Comparison of ENCODE assay signal across 1 cellular context in the genomic region with DNA sequence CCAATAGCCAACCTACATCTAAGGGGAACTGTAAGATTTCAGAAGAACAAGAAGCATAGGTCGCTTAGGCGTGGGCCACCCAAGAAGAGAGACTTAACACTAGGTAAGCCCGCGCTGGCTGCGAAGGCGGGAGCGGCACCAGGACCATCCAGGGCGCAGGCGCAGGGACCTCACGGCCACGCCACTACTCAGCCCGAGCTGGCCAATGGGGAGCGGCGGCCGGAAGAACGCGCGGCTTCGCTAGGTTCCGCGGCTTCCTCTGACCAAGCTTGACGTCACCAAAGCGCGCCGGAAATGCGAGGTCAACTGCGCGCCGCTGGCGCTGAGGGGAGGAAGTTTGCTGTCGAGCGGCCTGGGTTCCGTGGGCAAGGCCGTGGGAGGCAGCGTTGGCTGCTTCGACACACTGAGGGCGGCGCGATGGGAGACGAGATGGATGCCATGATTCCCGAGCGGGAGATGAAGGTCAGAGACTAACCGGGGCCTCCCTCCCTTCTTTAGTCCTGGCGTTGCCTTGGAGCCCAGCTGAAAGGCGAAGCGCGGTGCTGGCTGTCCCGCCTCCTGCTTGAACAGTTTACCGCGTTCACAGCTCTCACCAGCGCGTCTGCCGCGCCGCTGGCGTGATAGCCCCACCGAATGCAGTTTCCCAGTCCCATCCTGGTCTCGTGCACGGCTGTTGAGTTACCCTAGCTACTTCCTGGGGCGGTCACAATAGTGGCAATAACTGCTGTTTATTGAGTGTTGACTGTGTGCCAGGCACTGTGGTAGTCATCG.
TF ChIP-seq lines count a peak whose summit lies in the region.

A gene (plus strand): TSS at position 299 of the 771 bp plus-strand sequence. CDS start 119 bp downstream, at position 418.

TF ChIP-seq in WTC11, 78 proteins besides CTCF, POLR2A, EP300 and RAD21 (continued from another document and continues in another):
- TF ChIP-seq, protein P1, sequence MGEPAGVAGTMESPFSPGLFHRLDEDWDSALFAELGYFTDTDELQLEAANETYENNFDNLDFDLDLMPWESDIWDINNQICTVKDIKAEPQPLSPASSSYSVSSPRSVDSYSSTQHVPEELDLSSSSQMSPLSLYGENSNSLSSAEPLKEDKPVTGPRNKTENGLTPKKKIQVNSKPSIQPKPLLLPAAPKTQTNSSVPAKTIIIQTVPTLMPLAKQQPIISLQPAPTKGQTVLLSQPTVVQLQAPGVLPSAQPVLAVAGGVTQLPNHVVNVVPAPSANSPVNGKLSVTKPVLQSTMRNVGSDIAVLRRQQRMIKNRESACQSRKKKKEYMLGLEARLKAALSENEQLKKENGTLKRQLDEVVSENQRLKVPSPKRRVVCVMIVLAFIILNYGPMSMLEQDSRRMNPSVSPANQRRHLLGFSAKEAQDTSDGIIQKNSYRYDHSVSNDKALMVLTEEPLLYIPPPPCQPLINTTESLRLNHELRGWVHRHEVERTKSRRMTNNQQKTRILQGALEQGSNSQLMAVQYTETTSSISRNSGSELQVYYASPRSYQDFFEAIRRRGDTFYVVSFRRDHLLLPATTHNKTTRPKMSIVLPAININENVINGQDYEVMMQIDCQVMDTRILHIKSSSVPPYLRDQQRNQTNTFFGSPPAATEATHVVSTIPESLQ (CRISPR knock-in tag; IDR thresholded peaks at IDR 0.05), result no peak
- TF ChIP-seq ELF4 (CRISPR knock-in tag; IDR thresholded peaks at IDR 0.05; ENCODE audit: low read depth), result no peak
- TF ChIP-seq SMAD4 (CRISPR knock-in tag; IDR thresholded peaks at IDR 0.05), result no peak
- TF ChIP-seq NR2C2 (CRISPR knock-in tag; IDR thresholded peaks at IDR 0.05), result no peak
- TF ChIP-seq PRRX2 (CRISPR knock-in tag; IDR thresholded peaks at IDR 0.05), result no peak
- TF ChIP-seq, protein P2, sequence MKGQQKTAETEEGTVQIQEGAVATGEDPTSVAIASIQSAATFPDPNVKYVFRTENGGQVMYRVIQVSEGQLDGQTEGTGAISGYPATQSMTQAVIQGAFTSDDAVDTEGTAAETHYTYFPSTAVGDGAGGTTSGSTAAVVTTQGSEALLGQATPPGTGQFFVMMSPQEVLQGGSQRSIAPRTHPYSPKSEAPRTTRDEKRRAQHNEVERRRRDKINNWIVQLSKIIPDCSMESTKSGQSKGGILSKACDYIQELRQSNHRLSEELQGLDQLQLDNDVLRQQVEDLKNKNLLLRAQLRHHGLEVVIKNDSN (CRISPR knock-in tag; IDR thresholded peaks at IDR 0.05), result peak; percentile 62
- TF ChIP-seq ZNF219 (CRISPR knock-in tag; IDR thresholded peaks at IDR 0.05; ENCODE audit: borderline replicate concordance), result no peak
- TF ChIP-seq ATF1 (CRISPR knock-in tag; IDR thresholded peaks at IDR 0.05), result peak; percentile 94; the same call in 1 of the 2 replicates
- TF ChIP-seq, protein P3, sequence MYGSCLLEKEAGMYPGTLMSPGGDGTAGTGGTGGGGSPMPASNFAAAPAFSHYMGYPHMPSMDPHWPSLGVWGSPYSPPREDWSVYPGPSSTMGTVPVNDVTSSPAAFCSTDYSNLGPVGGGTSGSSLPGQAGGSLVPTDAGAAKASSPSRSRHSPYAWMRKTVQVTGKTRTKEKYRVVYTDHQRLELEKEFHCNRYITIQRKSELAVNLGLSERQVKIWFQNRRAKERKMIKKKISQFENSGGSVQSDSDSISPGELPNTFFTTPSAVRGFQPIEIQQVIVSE (CRISPR knock-in tag; IDR thresholded peaks at IDR 0.05; ENCODE audit: borderline replicate concordance), result no peak
- no peak for TF ChIP-seq KAT7 (CRISPR knock-in tag; IDR thresholded peaks at IDR 0.05; ENCODE audit: borderline replicate concordance)
- peak; percentile 81 for TF ChIP-seq NFYB (CRISPR knock-in tag; conservative IDR thresholded peaks at IDR 0.05; ENCODE audit: low read depth)
- TF ChIP-seq, protein P4, sequence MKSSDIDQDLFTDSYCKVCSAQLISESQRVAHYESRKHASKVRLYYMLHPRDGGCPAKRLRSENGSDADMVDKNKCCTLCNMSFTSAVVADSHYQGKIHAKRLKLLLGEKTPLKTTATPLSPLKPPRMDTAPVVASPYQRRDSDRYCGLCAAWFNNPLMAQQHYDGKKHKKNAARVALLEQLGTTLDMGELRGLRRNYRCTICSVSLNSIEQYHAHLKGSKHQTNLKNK (CRISPR knock-in tag; IDR thresholded peaks at IDR 0.05), result no peak
- TF ChIP-seq FOXP1 (CRISPR knock-in tag; IDR thresholded peaks at IDR 0.05; ENCODE audit: borderline replicate concordance), result peak; percentile 80; the same call in 1 of the 2 replicates
- TF ChIP-seq, protein P5, sequence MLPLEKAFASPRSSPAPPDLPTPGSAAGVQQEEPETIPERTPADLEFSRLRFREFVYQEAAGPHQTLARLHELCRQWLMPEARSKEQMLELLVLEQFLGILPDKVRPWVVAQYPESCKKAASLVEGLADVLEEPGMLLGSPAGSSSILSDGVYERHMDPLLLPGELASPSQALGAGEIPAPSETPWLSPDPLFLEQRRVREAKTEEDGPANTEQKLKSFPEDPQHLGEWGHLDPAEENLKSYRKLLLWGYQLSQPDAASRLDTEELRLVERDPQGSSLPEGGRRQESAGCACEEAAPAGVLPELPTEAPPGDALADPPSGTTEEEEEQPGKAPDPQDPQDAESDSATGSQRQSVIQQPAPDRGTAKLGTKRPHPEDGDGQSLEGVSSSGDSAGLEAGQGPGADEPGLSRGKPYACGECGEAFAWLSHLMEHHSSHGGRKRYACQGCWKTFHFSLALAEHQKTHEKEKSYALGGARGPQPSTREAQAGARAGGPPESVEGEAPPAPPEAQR (CRISPR knock-in tag; IDR thresholded peaks at IDR 0.05), result no peak
- no peak for TF ChIP-seq JAZF1 (CRISPR knock-in tag; IDR thresholded peaks at IDR 0.05)
- peak; percentile 85; the same call in 1 of the 2 replicates for TF ChIP-seq TEAD1 (CRISPR knock-in tag; IDR thresholded peaks at IDR 0.05)
- no peak for TF ChIP-seq MXD4 (CRISPR knock-in tag; IDR thresholded peaks at IDR 0.05; ENCODE audit: borderline replicate concordance)
- no peak for TF ChIP-seq NFATC4 (CRISPR knock-in tag; IDR thresholded peaks at IDR 0.05)
- TF ChIP-seq, protein P6, sequence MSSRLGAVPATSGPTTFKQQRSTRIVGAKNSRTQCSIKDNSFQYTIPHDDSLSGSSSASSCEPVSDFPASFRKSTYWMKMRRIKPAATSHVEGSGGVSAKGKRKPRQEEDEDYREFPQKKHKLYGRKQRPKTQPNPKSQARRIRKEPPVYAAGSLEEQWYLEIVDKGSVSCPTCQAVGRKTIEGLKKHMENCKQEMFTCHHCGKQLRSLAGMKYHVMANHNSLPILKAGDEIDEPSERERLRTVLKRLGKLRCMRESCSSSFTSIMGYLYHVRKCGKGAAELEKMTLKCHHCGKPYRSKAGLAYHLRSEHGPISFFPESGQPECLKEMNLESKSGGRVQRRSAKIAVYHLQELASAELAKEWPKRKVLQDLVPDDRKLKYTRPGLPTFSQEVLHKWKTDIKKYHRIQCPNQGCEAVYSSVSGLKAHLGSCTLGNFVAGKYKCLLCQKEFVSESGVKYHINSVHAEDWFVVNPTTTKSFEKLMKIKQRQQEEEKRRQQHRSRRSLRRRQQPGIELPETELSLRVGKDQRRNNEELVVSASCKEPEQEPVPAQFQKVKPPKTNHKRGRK (CRISPR knock-in tag; IDR thresholded peaks at IDR 0.05; ENCODE audit: borderline replicate concordance), result no peak
- no peak for TF ChIP-seq EMX1 (CRISPR knock-in tag; IDR thresholded peaks at IDR 0.05)
- TF ChIP-seq, protein P7, sequence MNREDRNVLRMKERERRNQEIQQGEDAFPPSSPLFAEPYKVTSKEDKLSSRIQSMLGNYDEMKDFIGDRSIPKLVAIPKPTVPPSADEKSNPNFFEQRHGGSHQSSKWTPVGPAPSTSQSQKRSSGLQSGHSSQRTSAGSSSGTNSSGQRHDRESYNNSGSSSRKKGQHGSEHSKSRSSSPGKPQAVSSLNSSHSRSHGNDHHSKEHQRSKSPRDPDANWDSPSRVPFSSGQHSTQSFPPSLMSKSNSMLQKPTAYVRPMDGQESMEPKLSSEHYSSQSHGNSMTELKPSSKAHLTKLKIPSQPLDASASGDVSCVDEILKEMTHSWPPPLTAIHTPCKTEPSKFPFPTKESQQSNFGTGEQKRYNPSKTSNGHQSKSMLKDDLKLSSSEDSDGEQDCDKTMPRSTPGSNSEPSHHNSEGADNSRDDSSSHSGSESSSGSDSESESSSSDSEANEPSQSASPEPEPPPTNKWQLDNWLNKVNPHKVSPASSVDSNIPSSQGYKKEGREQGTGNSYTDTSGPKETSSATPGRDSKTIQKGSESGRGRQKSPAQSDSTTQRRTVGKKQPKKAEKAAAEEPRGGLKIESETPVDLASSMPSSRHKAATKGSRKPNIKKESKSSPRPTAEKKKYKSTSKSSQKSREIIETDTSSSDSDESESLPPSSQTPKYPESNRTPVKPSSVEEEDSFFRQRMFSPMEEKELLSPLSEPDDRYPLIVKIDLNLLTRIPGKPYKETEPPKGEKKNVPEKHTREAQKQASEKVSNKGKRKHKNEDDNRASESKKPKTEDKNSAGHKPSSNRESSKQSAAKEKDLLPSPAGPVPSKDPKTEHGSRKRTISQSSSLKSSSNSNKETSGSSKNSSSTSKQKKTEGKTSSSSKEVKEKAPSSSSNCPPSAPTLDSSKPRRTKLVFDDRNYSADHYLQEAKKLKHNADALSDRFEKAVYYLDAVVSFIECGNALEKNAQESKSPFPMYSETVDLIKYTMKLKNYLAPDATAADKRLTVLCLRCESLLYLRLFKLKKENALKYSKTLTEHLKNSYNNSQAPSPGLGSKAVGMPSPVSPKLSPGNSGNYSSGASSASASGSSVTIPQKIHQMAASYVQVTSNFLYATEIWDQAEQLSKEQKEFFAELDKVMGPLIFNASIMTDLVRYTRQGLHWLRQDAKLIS (CRISPR knock-in tag; IDR thresholded peaks at IDR 0.05; ENCODE audit: borderline replicate concordance), result no peak
- TF ChIP-seq, protein P8, sequence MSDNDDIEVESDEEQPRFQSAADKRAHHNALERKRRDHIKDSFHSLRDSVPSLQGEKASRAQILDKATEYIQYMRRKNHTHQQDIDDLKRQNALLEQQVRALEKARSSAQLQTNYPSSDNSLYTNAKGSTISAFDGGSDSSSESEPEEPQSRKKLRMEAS (CRISPR knock-in tag; IDR thresholded peaks at IDR 0.05), result peak; percentile 88
- no peak for TF ChIP-seq RORB (CRISPR knock-in tag; IDR thresholded peaks at IDR 0.05)
- TF ChIP-seq, protein P9, sequence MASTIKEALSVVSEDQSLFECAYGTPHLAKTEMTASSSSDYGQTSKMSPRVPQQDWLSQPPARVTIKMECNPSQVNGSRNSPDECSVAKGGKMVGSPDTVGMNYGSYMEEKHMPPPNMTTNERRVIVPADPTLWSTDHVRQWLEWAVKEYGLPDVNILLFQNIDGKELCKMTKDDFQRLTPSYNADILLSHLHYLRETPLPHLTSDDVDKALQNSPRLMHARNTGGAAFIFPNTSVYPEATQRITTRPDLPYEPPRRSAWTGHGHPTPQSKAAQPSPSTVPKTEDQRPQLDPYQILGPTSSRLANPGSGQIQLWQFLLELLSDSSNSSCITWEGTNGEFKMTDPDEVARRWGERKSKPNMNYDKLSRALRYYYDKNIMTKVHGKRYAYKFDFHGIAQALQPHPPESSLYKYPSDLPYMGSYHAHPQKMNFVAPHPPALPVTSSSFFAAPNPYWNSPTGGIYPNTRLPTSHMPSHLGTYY (CRISPR knock-in tag; IDR thresholded peaks at IDR 0.05), result no peak
- TF ChIP-seq TP53 (CRISPR knock-in tag; IDR thresholded peaks at IDR 0.05), result no peak
- no peak for TF ChIP-seq HMGA2 (CRISPR knock-in tag; IDR thresholded peaks at IDR 0.05)
- peak; percentile 92 for TF ChIP-seq SP1 (CRISPR knock-in tag; conservative IDR thresholded peaks at IDR 0.05)
- TF ChIP-seq, protein P10, sequence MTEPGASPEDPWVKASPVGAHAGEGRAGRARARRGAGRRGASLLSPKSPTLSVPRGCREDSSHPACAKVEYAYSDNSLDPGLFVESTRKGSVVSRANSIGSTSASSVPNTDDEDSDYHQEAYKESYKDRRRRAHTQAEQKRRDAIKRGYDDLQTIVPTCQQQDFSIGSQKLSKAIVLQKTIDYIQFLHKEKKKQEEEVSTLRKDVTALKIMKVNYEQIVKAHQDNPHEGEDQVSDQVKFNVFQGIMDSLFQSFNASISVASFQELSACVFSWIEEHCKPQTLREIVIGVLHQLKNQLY (CRISPR knock-in tag; IDR thresholded peaks at IDR 0.05), result no peak
- TF ChIP-seq SOX15 (CRISPR knock-in tag; IDR thresholded peaks at IDR 0.05), result no peak
- TF ChIP-seq NFE2L1 (CRISPR knock-in tag; IDR thresholded peaks at IDR 0.05), result peak; percentile 66; the same call in 1 of the 2 replicates
- peak; percentile 98 for TF ChIP-seq FOXK1 (CRISPR knock-in tag; IDR thresholded peaks at IDR 0.05)
- TF ChIP-seq, protein P11, sequence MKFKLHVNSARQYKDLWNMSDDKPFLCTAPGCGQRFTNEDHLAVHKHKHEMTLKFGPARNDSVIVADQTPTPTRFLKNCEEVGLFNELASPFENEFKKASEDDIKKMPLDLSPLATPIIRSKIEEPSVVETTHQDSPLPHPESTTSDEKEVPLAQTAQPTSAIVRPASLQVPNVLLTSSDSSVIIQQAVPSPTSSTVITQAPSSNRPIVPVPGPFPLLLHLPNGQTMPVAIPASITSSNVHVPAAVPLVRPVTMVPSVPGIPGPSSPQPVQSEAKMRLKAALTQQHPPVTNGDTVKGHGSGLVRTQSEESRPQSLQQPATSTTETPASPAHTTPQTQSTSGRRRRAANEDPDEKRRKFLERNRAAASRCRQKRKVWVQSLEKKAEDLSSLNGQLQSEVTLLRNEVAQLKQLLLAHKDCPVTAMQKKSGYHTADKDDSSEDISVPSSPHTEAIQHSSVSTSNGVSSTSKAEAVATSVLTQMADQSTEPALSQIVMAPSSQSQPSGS (CRISPR knock-in tag; IDR thresholded peaks at IDR 0.05; ENCODE audit: borderline replicate concordance, low read depth), result no peak
- TF ChIP-seq, protein P12, sequence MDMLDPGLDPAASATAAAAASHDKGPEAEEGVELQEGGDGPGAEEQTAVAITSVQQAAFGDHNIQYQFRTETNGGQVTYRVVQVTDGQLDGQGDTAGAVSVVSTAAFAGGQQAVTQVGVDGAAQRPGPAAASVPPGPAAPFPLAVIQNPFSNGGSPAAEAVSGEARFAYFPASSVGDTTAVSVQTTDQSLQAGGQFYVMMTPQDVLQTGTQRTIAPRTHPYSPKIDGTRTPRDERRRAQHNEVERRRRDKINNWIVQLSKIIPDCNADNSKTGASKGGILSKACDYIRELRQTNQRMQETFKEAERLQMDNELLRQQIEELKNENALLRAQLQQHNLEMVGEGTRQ (CRISPR knock-in tag; IDR thresholded peaks at IDR 0.05), result no peak
- TF ChIP-seq, protein P13, sequence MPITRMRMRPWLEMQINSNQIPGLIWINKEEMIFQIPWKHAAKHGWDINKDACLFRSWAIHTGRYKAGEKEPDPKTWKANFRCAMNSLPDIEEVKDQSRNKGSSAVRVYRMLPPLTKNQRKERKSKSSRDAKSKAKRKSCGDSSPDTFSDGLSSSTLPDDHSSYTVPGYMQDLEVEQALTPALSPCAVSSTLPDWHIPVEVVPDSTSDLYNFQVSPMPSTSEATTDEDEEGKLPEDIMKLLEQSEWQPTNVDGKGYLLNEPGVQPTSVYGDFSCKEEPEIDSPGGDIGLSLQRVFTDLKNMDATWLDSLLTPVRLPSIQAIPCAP (CRISPR knock-in tag; IDR thresholded peaks at IDR 0.05), result no peak; the same call in 1 of the 2 replicates
- TF ChIP-seq GRHL2 (CRISPR knock-in tag; IDR thresholded peaks at IDR 0.05; ENCODE audit: insufficient replicate concordance, severe bottlenecking), result no peak
- no peak for TF ChIP-seq ZNF396 (CRISPR knock-in tag; IDR thresholded peaks at IDR 0.05; ENCODE audit: borderline replicate concordance)
- TF ChIP-seq, protein P14, sequence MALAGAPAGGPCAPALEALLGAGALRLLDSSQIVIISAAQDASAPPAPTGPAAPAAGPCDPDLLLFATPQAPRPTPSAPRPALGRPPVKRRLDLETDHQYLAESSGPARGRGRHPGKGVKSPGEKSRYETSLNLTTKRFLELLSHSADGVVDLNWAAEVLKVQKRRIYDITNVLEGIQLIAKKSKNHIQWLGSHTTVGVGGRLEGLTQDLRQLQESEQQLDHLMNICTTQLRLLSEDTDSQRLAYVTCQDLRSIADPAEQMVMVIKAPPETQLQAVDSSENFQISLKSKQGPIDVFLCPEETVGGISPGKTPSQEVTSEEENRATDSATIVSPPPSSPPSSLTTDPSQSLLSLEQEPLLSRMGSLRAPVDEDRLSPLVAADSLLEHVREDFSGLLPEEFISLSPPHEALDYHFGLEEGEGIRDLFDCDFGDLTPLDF (CRISPR knock-in tag; IDR thresholded peaks at IDR 0.05), result peak; percentile 38
- no peak for TF ChIP-seq JUN (CRISPR knock-in tag; IDR thresholded peaks at IDR 0.05)
- TF ChIP-seq ZNF263 (CRISPR knock-in tag; IDR thresholded peaks at IDR 0.05; ENCODE audit: low read depth), result no peak
- no peak for TF ChIP-seq NR1H2 (CRISPR knock-in tag; IDR thresholded peaks at IDR 0.05)
